30 cellular contexts compared by ENCODE assay signal in genomic region chr22:44199866-44200265, GRCh38. TPM values are rescaled to one million over a fixed set of nuclear protein-coding genes. Genes with fewer than 3 reads are reported as not detected.
"Had no signal": no experiment of that assay in that cellular context is flagged by ENCODE, and none has a peak within 500 bp of the region (broad histone marks: within the 10 kb centered on the region; RNA-seq: fewer than 3 reads in every experiment).

No MANE protein-coding gene starts in this region.

- H3K4me2 ChIP-seq: hepatocyte, smooth muscle cell had no signal

- H3K79me2 ChIP-seq: hepatocyte had no signal

- H3K4me3 Mint-ChIP-seq: activated T-cell treated with anti-CD3 and anti-CD28 coated beads, Interleukin-2, amount 50 U/mL, for 4 hours; immature natural killer cell; T-helper 2 cell treated with Interferon-gamma antibody and Interleukin-4, amounts not matched to agents 5 μg/mL and 100 μg/mL, for 36 hours; type B pancreatic cell had no signal

- H3K9me3 Mint-ChIP-seq: activated T-cell treated with anti-CD3 and anti-CD28 coated beads, Interleukin-2, amount 50 U/mL, for 4 hours; immature natural killer cell; T-helper 2 cell treated with Interferon-gamma antibody and Interleukin-4, amounts not matched to agents 5 μg/mL and 100 μg/mL, for 36 hours; type B pancreatic cell had no signal

- H2AFZ ChIP-seq: hepatocyte had no signal

- ATAC-seq: activated CD4-positive, CD25-positive, alpha-beta regulatory T cell treated with anti-CD3 and anti-CD28 coated beads, Interleukin-2, amount 50 U/mL, for 24 hours; activated T-cell treated with anti-CD3 and anti-CD28 coated beads, Interleukin-2, amount 50 U/mL, for 4 hours; left lung; right lobe of liver; SK-N-SH treated with all-trans-retinoic acid at 6 μM for 48 hours had no signal

- H3K27ac ChIP-seq: ascending aorta, brain microvascular endothelial cell, esophagus muscularis mucosa, hepatocyte, left lung, right lobe of liver, thoracic aorta, VCaP had no signal

- H3K36me3 ChIP-seq: ascending aorta, brain microvascular endothelial cell, esophagus muscularis mucosa, right lobe of liver, thoracic aorta had no signal

- DNase-seq: activated CD8-positive, alpha-beta memory T cell treated with anti-CD3 and anti-CD28 coated beads, Interleukin-2, amount 50 U/mL, for 48 hours; activated gamma-delta T cell; activated naive CD4-positive, alpha-beta T cell treated with anti-CD3 and anti-CD28 coated beads, Interleukin-2, amount 50 U/mL, for 16 hours; activated T-cell treated with anti-CD3 and anti-CD28 coated beads, Interleukin-2, amount 50 U/mL, for 4 hours; brain microvascular endothelial cell; central memory CD4-positive, alpha-beta T cell; effector memory CD4-positive, alpha-beta T cell; glutamatergic neuron; immature natural killer cell; kidney glomerular epithelial cell; left lung; mammary epithelial cell; occipital lobe; right lobe of liver; stimulated activated CD4-positive, alpha-beta T cell treated with anti-CD3 and anti-CD28 coated beads, Interleukin-15, amount 100 ng/mL, for 24 hours; stimulated activated CD8-positive, alpha-beta memory T cell treated with anti-CD3 and anti-CD28 coated beads, Interleukin-4, amount 100 ng/mL, for 48 hours; stimulated activated naive CD4-positive, alpha-beta T cell treated with Interleukin-2 at 50 U/mL for 16 hours had no signal

- H3K36me3 Mint-ChIP-seq: type B pancreatic cell had no signal

- H3K4me1 ChIP-seq: ascending aorta, left lung, right lobe of liver had no signal

- H3K9me3 ChIP-seq: ascending aorta, esophagus muscularis mucosa, left lung, right lobe of liver, thoracic aorta had no signal

- H3K27ac Mint-ChIP-seq: type B pancreatic cell had no signal

- H3K27me3 ChIP-seq: ascending aorta, brain microvascular endothelial cell, hepatocyte, right lobe of liver had no signal

- H3K4me3 ChIP-seq: ascending aorta, esophagus muscularis mucosa, hepatocyte, left lung, right lobe of liver, smooth muscle cell, thoracic aorta had no signal

RNA-seq across cellular contexts. Expression of gene PARVG, which starts 19.1 kb away (rescaled TPM):
- total RNA-seq: mammary epithelial cell, myocyte had no signal
- polyA plus RNA-seq: endothelial cell of umbilical vein, mammary epithelial cell, neural cell, smooth muscle cell had no signal
